ENCODE assay signal across 9 cellular contexts in genomic region chr1:161605024-161605423, GRCh38. TPM values are rescaled to one million over a fixed set of nuclear protein-coding genes. Genes with fewer than 3 reads are reported as not detected.
"Had no signal": no experiment of that assay in that cellular context is flagged by ENCODE, and none has a peak within 500 bp of the region (broad histone marks: within the 10 kb centered on the region; RNA-seq: fewer than 3 reads in every experiment).

No MANE protein-coding gene starts in this region.

RNA-seq across cellular contexts. Expression of gene FCGR3B, which starts 26.0 kb away (rescaled TPM):
- total RNA-seq: chondrocyte, dermis microvascular lymphatic vessel endothelial cell, endodermal cell, glomerular endothelial cell, hepatocyte, kidney epithelial cell, lung microvascular endothelial cell, mesothelial cell of epicardium, myocyte had no signal
- polyA plus RNA-seq: hepatocyte had no signal

RNA-seq across cellular contexts. Expression of gene FCGR3A, which starts 55.4 kb away (rescaled TPM):
- total RNA-seq: chondrocyte, dermis microvascular lymphatic vessel endothelial cell, endodermal cell, glomerular endothelial cell, lung microvascular endothelial cell, mesothelial cell of epicardium, myocyte had no signal

RNA-seq across cellular contexts. Expression of gene FCGR2B, which starts 57.9 kb away (rescaled TPM):
- total RNA-seq: chondrocyte, dermis microvascular lymphatic vessel endothelial cell, endodermal cell, glomerular endothelial cell, hepatocyte, kidney epithelial cell, lung microvascular endothelial cell, mesothelial cell of epicardium, myocyte had no signal
- polyA plus RNA-seq: hepatocyte had no signal
